21 cellular contexts compared by ENCODE assay signal in the genomic region with DNA sequence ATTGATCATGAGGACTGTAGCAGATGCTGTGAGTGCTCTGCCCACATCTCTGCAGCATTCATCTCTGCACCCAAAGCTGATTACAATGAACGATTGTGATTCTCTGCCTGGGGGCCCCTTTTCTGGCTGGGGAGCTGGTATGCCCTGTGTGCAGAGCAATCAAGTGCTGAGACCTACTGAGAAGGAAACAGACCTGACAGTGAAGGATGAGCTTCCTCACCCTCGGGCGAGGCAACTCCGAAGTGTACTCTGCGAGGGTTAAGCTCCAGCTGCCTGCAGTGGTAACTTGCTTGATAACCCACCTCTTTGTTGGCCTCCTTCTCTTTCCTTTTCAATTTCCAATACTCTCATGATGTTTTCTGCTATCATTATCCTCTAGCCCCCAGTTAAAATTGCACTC. TPM values are rescaled to one million over a fixed set of nuclear protein-coding genes. Genes with fewer than 3 reads are reported as not detected.
A peak's percentile ranks its signal among the peaks of the same experiment; 100 is the strongest.
DNase-seq lines count a peak whose midpoint lies in the region; ATAC-seq, FAIRE-seq and TF ChIP-seq lines count a peak whose summit lies in the region.
"Had no signal": no experiment of that assay in that cellular context is flagged by ENCODE, and none has a peak within 500 bp of the region (broad histone marks: within the 10 kb centered on the region; RNA-seq: fewer than 3 reads in every experiment).

No MANE protein-coding gene starts in this region.

- 17% methylated on average over 5 of the region's 5 CpGs for WGBS in HepG2 (ENCODE audit: low lambda C conversion rate)

- no TSS peak for BruUV-seq in HepG2 (replicated peaks; lab: Mats Ljungman, UMichigan)

- TF ChIP-seq POLR2A in HepG2 (IDR thresholded peaks at IDR 0.05; ENCODE audit: insufficient read depth in 1 of 2, low read depth in 2 of 2, low read length in 2 of 2), result no peak

- no peak overlapping the region for H2AFZ ChIP-seq in HepG2 (ENCODE audit: low read length)

- in situ Hi-C loops in HepG2 (cut with HindIII; ENCODE audit: extremely low pct_ligation_motif_present, low pct_unique_long_range_greater_than_20kb), result no loop called here

- TF ChIP-seq EP300 in HepG2 (IDR thresholded peaks at IDR 0.05; ENCODE audit: low read depth in 2 of 2, low read length in 2 of 2) (no peak), HepG2 (CRISPR knock-in tag; IDR thresholded peaks at IDR 0.05; ENCODE audit: borderline replicate concordance) (no peak)

- ATAC-seq in sciatic nerve, result peak; percentile 7
- no peak for ATAC-seq in GM19023 (IDR thresholded peaks at IDR 0.05; ENCODE audit: unreplicated experiment)
- ATAC-seq in HepG2, result no peak
- ATAC-seq: GM12878 had no signal

- intact Hi-C loops in ascending aorta (cut with DNase I) (no loop called here), sciatic nerve (cut with DNase I) (no loop called here), HepG2 (cut with micrococcal nuclease; ENCODE audit: unreplicated experiment) (no loop called here)

- H3K4me1 ChIP-seq in ascending aorta (peaks cover 12 to 16% of the 10 kb centered on the region in 2 donors), HepG2 (ENCODE audit: insufficient read depth, low read length) (no peaks in the 10 kb centered on the region)
- H3K4me1 ChIP-seq: BLaER1 had no signal

- H3K79me2 ChIP-seq in HepG2 (ENCODE audit: insufficient read depth, low read length), result no peaks in the 10 kb centered on the region

- TF ChIP-seq RAD21 in HepG2 (CRISPR knock-in tag; IDR thresholded peaks at IDR 0.05), result no peak

- no peak overlapping the region for H3K4me2 ChIP-seq in HepG2 (ENCODE audit: low read depth, low read length)
- H3K4me2 ChIP-seq: BLaER1 had no signal

- H3K4me3 ChIP-seq in ascending aorta (no peak overlapping the region), HepG2 (replicated peaks in 1 of 3; ENCODE audit: insufficient read depth in 1 of 3, low read depth in 2 of 3, low read length in 3 of 3) (no peak overlapping the region)
- H3K4me3 ChIP-seq: BLaER1, GM12878 had no signal

- peak; percentile 30 for DNase-seq in activated CD8-positive, alpha-beta memory T cell treated with anti-CD3 and anti-CD28 coated beads for 24 hours
- no peak for DNase-seq in activated CD8-positive, alpha-beta memory T cell treated with anti-CD3 and anti-CD28 coated beads, Interleukin-2, amount 50 U/mL, for 48 hours
- DNase-seq in ascending aorta (ENCODE audit: low spot score in 2 of 2) (no peak), sciatic nerve (ENCODE audit: low spot score) (no peak), NCI-H446 (lab: John Stamatoyannopoulos, UW) (no peak), HepG2 (ENCODE audit: low spot score) (no peak)
- DNase-seq: 8988T; Calu3; CD4-positive, alpha-beta memory T cell; DMS79 treated with DMSO at 0.1 percent for 48 hours; H9 had no signal

- peak overlapping the region; percentile 50 to 68 for H3K27ac ChIP-seq in ascending aorta
- H3K27ac ChIP-seq in HepG2 (ENCODE audit: extremely low read length, insufficient read depth, low read length), result no peak overlapping the region
- H3K27ac ChIP-seq: BLaER1, HL-60 had no signal

- no peaks in the 10 kb centered on the region for H4K20me1 ChIP-seq in HepG2 (ENCODE audit: insufficient read depth, low read length)
- H4K20me1 ChIP-seq: BLaER1 had no signal

- H3K36me3 ChIP-seq in ascending aorta (no peaks in the 10 kb centered on the region), HepG2 (replicated peaks in 1 of 2; ENCODE audit: control insufficient read depth in 1 of 2, insufficient read depth in 2 of 2, low read length in 2 of 2) (no peaks in the 10 kb centered on the region)
- H3K36me3 ChIP-seq: BLaER1 had no signal

- TF ChIP-seq CTCF in ascending aorta (IDR thresholded peaks at IDR 0.05) (no peak), HepG2 (CRISPR knock-in tag; IDR thresholded peaks at IDR 0.05) (no peak)

- H3K9me3 ChIP-seq in ascending aorta, result no peaks in the 10 kb centered on the region
- no peaks in the 10 kb centered on the region for H3K9me3 ChIP-seq in HepG2 (ENCODE audit: low read length)

- POLR2A ChIA-PET in HepG2 (lab: Yijun Ruan, JAX), result no interaction called here

- CTCF ChIA-PET in HepG2 (lab: Yijun Ruan, JAX; ENCODE audit: low intra/inter-chr PET ratio, low total read pairs), result no interaction called here

- no peak overlapping the region for H3K9ac ChIP-seq in HepG2 (ENCODE audit: insufficient read depth, low read depth, low read length)
- H3K9ac ChIP-seq: BLaER1 had no signal

- no peak for FAIRE-seq in HepG2 (lab: Jason Lieb, UNC)
- FAIRE-seq: GM12878, GM19239, H1 had no signal

- H3K27me3 ChIP-seq in ascending aorta (no peaks in the 10 kb centered on the region), HepG2 (ENCODE audit: control insufficient read depth in 1 of 2, insufficient read depth in 2 of 2, low read length in 2 of 2) (peaks cover 6 to 10% of the 10 kb centered on the region in 2 experiments; a peak in 2 of 5 replicates)
- H3K27me3 ChIP-seq: BLaER1 had no signal

TF ChIP-seq in HepG2, 621 proteins besides CTCF, POLR2A, EP300 and RAD21:
- TF ChIP-seq POLR2AphosphoS2 (IDR thresholded peaks at IDR 0.05; ENCODE audit: low read depth, low read length) (no peak), ZNF296 (CRISPR knock-in tag; conservative IDR thresholded peaks at IDR 0.05) (no peak), REPIN1 (CRISPR knock-in tag; IDR thresholded peaks at IDR 0.05; ENCODE audit: borderline replicate concordance, low read depth) (no peak), ZNF136 (CRISPR knock-in tag; IDR thresholded peaks at IDR 0.05; ENCODE audit: low read depth) (no peak), KLF11 (CRISPR knock-in tag; IDR thresholded peaks at IDR 0.05) (no peak), ZNF292 (CRISPR knock-in tag; IDR thresholded peaks at IDR 0.05; ENCODE audit: borderline replicate concordance, low read depth) (no peak), ZNF44 (CRISPR knock-in tag; IDR thresholded peaks at IDR 0.05) (no peak)

RNA-seq across cellular contexts. Expression of a gene that starts 56.0 kb away (rescaled TPM):
- 9.4 TPM for total RNA-seq in ascending aorta
- 11.9 TPM for total RNA-seq in sciatic nerve
- total RNA-seq in HepG2 (2016; rRNA removed; fragmentation: Illumina TruSeq; extraction: Trizol), result 0.07 TPM in 1 of 2 replicates, not detected in the other
- total RNA-seq in HepG2 (2016; cell fraction: cytosol; rRNA removed; fragmentation: Illumina TruSeq; extraction: Trizol; ENCODE audit: low read depth), result not detected in 2 replicates
- 0.17 TPM in 1 of 2 replicates, not detected in the other for total RNA-seq in HepG2 (2016; cell fraction: insoluble cytoplasmic fraction; rRNA removed; fragmentation: Illumina TruSeq; extraction: Trizol)
- 0.09 TPM in 1 of 2 replicates, not detected in the other for total RNA-seq in HepG2 (2016; cell fraction: membrane; rRNA removed; fragmentation: Illumina TruSeq; extraction: Trizol)
- 0.13 TPM in 1 of 2 replicates, not detected in the other for total RNA-seq in HepG2 (2016; cell fraction: nucleus; rRNA removed; fragmentation: Illumina TruSeq; extraction: Trizol)
- 0.09 and 0.13 TPM in 2 replicates for polyA plus RNA-seq in HepG2 (2011; rRNA removed)
- 0.06 and 0.24 TPM in 2 replicates for polyA plus RNA-seq in HepG2 (2011; cell fraction: cytosol; rRNA removed)
- 0.26 and 0.45 TPM in 2 replicates for polyA plus RNA-seq in HepG2 (2011; cell fraction: nucleus; rRNA removed)
- polyA plus RNA-seq in HepG2 (2012), result 0.24 TPM in 1 of 2 replicates, not detected in the other
- 0.03 TPM in 1 of 2 replicates, not detected in the other for polyA plus RNA-seq in HepG2 (2016; cell fraction: cytosol; fragmentation: Illumina TruSeq; extraction: Trizol; ENCODE audit: low read depth)
- polyA plus RNA-seq in HepG2 (2016; cell fraction: insoluble cytoplasmic fraction; fragmentation: Illumina TruSeq; extraction: Trizol; ENCODE audit: low read depth), result 0.19 TPM in 1 of 2 replicates, not detected in the other
- polyA plus RNA-seq in HepG2 (2016; cell fraction: membrane; fragmentation: Illumina TruSeq; extraction: Trizol; ENCODE audit: low read depth), result 0.07 TPM in 1 of 2 replicates, not detected in the other
- polyA plus RNA-seq in HepG2 (2016; cell fraction: nucleus; fragmentation: Illumina TruSeq; extraction: Trizol; ENCODE audit: insufficient read depth, low read depth), result 0.33 and 0.37 TPM in 2 replicates
- 0.50 TPM in 1 of 2 replicates, not detected in the other for polyA minus RNA-seq in HepG2 (2011; rRNA and poly(A)+ RNA removed; ENCODE audit: low replicate concordance)
- polyA minus RNA-seq in HepG2 (2011; cell fraction: cytosol; rRNA and poly(A)+ RNA removed), result not detected in 2 replicates
- 0.26 and 0.62 TPM in 2 replicates for polyA minus RNA-seq in HepG2 (2011; cell fraction: nucleus; rRNA and poly(A)+ RNA removed)
- total RNA-seq: Calu3; CD4-positive, alpha-beta memory T cell; G401; HT1080 had no signal
- polyA plus RNA-seq: CD14-positive monocyte; CD4-positive, alpha-beta memory T cell; IgD-negative memory B cell had no signal
